Comparison of ENCODE assay signal across 9 cellular contexts in genomic region chr6:29791786-29792122, GRCh38. TPM values are rescaled to one million over a fixed set of nuclear protein-coding genes. Genes with fewer than 3 reads are reported as not detected.
A peak's percentile ranks its signal among the peaks of the same experiment; 100 is the strongest.
DNase-seq lines count a peak whose midpoint lies in the region; ATAC-seq and TF ChIP-seq lines count a peak whose summit lies in the region.
"Had no signal": no experiment of that assay in that cellular context is flagged by ENCODE, and none has a peak within 500 bp of the region (broad histone marks: within the 10 kb centered on the region; RNA-seq: fewer than 3 reads in every experiment).

No MANE protein-coding gene starts in this region.

- peaks cover 17% of the 10 kb centered on the region for H3K4me1 Mint-ChIP-seq in activated CD4-positive, alpha-beta T cell treated with anti-CD3 and anti-CD28 coated beads, Interleukin-2, amount 10 ng/mL, durations not matched to agents 7 days and 5 days

- peak; percentile 17 for ATAC-seq in lung (ENCODE audit: insufficient read depth, low FRiP score)

- TF ChIP-seq CTCF in dorsolateral prefrontal cortex (IDR thresholded peaks at IDR 0.05 in 54 of 56, conservative IDR thresholded peaks at IDR 0.05 in 2 of 56; ENCODE audit: low read depth in 1 of 56, partially characterized antibody in 56 of 56): no peak
- TF ChIP-seq CTCF in lung (IDR thresholded peaks at IDR 0.05; ENCODE audit: control extremely low read depth, extremely low read depth): no peak
- TF ChIP-seq CTCF in thyroid gland (IDR thresholded peaks at IDR 0.05): no peak
- no peak for TF ChIP-seq CTCF in GM10248 (IDR thresholded peaks at IDR 0.05; ENCODE audit: control extremely low read depth, extremely low read depth, low read depth, missing control alignments)

- peaks cover 0 to 4% of the 10 kb centered on the region in 2 donors for H3K4me1 ChIP-seq in lung (ENCODE audit: control insufficient read depth in 2 of 2, insufficient read depth in 2 of 2, low read length in 2 of 2)
- peaks cover 7 to 12% of the 10 kb centered on the region in 2 donors for H3K4me1 ChIP-seq in thyroid gland

- H3K4me3 Mint-ChIP-seq in activated CD4-positive, alpha-beta T cell treated with anti-CD3 and anti-CD28 coated beads, Interleukin-2, amount 10 ng/mL, durations not matched to agents 7 days and 5 days: peak overlapping the region; percentile 69

- H3K36me3 Mint-ChIP-seq in activated CD4-positive, alpha-beta T cell treated with anti-CD3 and anti-CD28 coated beads, Interleukin-2, amount 10 ng/mL, durations not matched to agents 7 days and 5 days (ENCODE audit: low read depth): no peaks in the 10 kb centered on the region

- CTCF ChIA-PET in activated CD4-positive, alpha-beta T cell treated with anti-CD3 and anti-CD28 coated beads, Interleukin-2, amount 10 ng/mL, durations not matched to agents 7 days and 5 days (lab: Charles Lee): interaction anchor here (0.6 kb wide), 1 partner anchor 370 kb away, joined by 3 read pairs; no protein-coding TSS in a partner anchor
- CTCF ChIA-PET in GM10248 (lab: Yijun Ruan, JAX): interaction anchor here (0.6 to 2.4 kb wide), 4 partner anchors 17 to 142 kb away, joined by 3 to 6 read pairs (median 4); no protein-coding TSS in a partner anchor

- H3K27me3 Mint-ChIP-seq in activated CD4-positive, alpha-beta T cell treated with anti-CD3 and anti-CD28 coated beads, Interleukin-2, amount 10 ng/mL, durations not matched to agents 7 days and 5 days: peaks cover 65% of the 10 kb centered on the region

- intact Hi-C loops in dorsolateral prefrontal cortex (cut with DNase I) (no loop called here), thyroid gland (cut with DNase I) (no loop called here)

- H3K9me3 ChIP-seq in lung (ENCODE audit: control insufficient read depth in 2 of 2, insufficient read depth in 1 of 2, low read length in 1 of 2) (peaks cover 2 to 3% of the 10 kb centered on the region in 2 donors), thyroid gland (no peaks in the 10 kb centered on the region)

- no peak for TF ChIP-seq POLR2A in thyroid gland (IDR thresholded peaks at IDR 0.05)

- H3K4me3 ChIP-seq in dorsolateral prefrontal cortex (peak overlapping the region in 58 of 59 donors; percentile 45 to 88 (median 70)), lung (peak overlapping the region; percentile 46), thyroid gland (replicated peaks in 1 of 3) (peak overlapping the region; percentile 56 to 80 (median 62))

- H3K27me3 ChIP-seq in dorsolateral prefrontal cortex (peaks cover 0 to 27% (median 0%) of the 10 kb centered on the region in 45 donors), lung (ENCODE audit: control insufficient read depth, insufficient read depth) (no peaks in the 10 kb centered on the region), thyroid gland (no peaks in the 10 kb centered on the region)

- H3K9me3 Mint-ChIP-seq in activated CD4-positive, alpha-beta T cell treated with anti-CD3 and anti-CD28 coated beads, Interleukin-2, amount 10 ng/mL, durations not matched to agents 7 days and 5 days: peaks cover 10% of the 10 kb centered on the region

- 46 to 68% methylated on average over 12 of the region's 12 CpGs for WGBS in lung, 2 donors
- 65 to 68% methylated on average over 10 to 12 of the region's 12 CpGs for WGBS in thyroid gland, 2 donors

- POLR2A ChIA-PET in activated CD4-positive, alpha-beta T cell treated with anti-CD3 and anti-CD28 coated beads, Interleukin-2, amount 10 ng/mL, durations not matched to agents 7 days and 5 days (lab: Charles Lee): no interaction called here
- POLR2A ChIA-PET in GM10248 (lab: Yijun Ruan, JAX): no interaction called here

- H3K36me3 ChIP-seq in lung (ENCODE audit: control insufficient read depth in 2 of 2, insufficient read depth in 2 of 2, low read length in 2 of 2): no peaks in the 10 kb centered on the region
- H3K36me3 ChIP-seq in thyroid gland: no peaks in the 10 kb centered on the region

- DNase-seq in activated CD4-positive, alpha-beta T cell treated with anti-CD3 and anti-CD28 coated beads, Interleukin-2, amount 10 ng/mL, durations not matched to agents 7 days and 5 days: no peak
- DNase-seq in activated CD4-positive, alpha-beta T cell treated with anti-CD3 and anti-CD28 coated beads for 4 hours: no peak
- no peak for DNase-seq in dorsolateral prefrontal cortex
- DNase-seq in lung (ENCODE audit: low spot score): no peak
- DNase-seq in thyroid gland: peak in 1 of 2 donors; percentile 15
- no peak for DNase-seq in NCI-H2227 treated with DMSO at 0.1 percent for 48 hours (lab: John Stamatoyannopoulos, UW)
- no peak for DNase-seq in GM10248 (ENCODE audit: extremely low spot score)
- no peak for DNase-seq in cerebellar cortex (ENCODE audit: low spot score)
- DNase-seq: AML-193 had no signal

- H3K27ac ChIP-seq in dorsolateral prefrontal cortex (peak overlapping the region in 2 of 59 donors; percentile 19 to 48), lung (ENCODE audit: low read depth in 1 of 2, low read length in 1 of 2) (peak overlapping the region in 1 of 2 donors; percentile 60), thyroid gland (peak overlapping the region in 1 of 3 donors; percentile 52)

- no peak overlapping the region for H3K27ac Mint-ChIP-seq in activated CD4-positive, alpha-beta T cell treated with anti-CD3 and anti-CD28 coated beads, Interleukin-2, amount 10 ng/mL, durations not matched to agents 7 days and 5 days

RNA-seq across cellular contexts. Expression of gene HLA-G, which starts 35.9 kb away (rescaled TPM):
- 1 to 10 TPM; 1.3 TPM for total RNA-seq in activated CD4-positive, alpha-beta T cell treated with anti-CD3 and anti-CD28 coated beads, Interleukin-2, amount 10 ng/mL, durations not matched to agents 7 days and 5 days
- total RNA-seq in dorsolateral prefrontal cortex (1 to 10 TPM in 3 of 120 experiments, under 1 TPM in 9, not detected in 108; 0.44 to 1.6 (median 0.55) TPM), lung (1 to 10 TPM in 1 of 2 donors, under 1 TPM in 1; 0.23 to 4.9 TPM), thyroid gland (1 to 10 TPM in 1 of 4 donors, under 1 TPM in 1, not detected in 2; 0.45 to 2.3 TPM)
- 1 to 10 TPM; 3.7 to 8.9 TPM for polyA plus RNA-seq in lung
